Comparison of ENCODE assay signal across 21 cellular contexts in genomic region chr6:151999194-151999593, GRCh38.
DNase-seq lines count a peak whose midpoint lies in the region; ATAC-seq and TF ChIP-seq lines count a peak whose summit lies in the region.
"Had no signal": no experiment of that assay in that cellular context is flagged by ENCODE, and none has a peak within 500 bp of the region (broad histone marks: within the 10 kb centered on the region; RNA-seq: fewer than 3 reads in every experiment).

No MANE protein-coding gene starts in this region.

- H3K36me3 ChIP-seq in breast epithelium, result no peaks in the 10 kb centered on the region
- H3K36me3 ChIP-seq: gastroesophageal sphincter, thoracic aorta had no signal

- TF ChIP-seq CTCF in HFFc6 (IDR thresholded peaks at IDR 0.05) (no peak), breast epithelium (IDR thresholded peaks at IDR 0.05) (no peak), foreskin fibroblast (IDR thresholded peaks at IDR 0.05; ENCODE audit: low read depth, low read length) (no peak)

- H3K9me3 Mint-ChIP-seq in HFFc6, result no peaks in the 10 kb centered on the region
- H3K9me3 Mint-ChIP-seq: activated naive CD4-positive, alpha-beta T cell treated with anti-CD3 and anti-CD28 coated beads, Interleukin-2, amount 50 U/mL, for 72 hours; activated T-cell treated with anti-CD3 and anti-CD28 coated beads, Interleukin-2, amount 50 U/mL, for 72 hours; endodermal cell; mesothelial cell of epicardium; stimulated activated naive B cell treated with anti-CD40 and anti-IgM and Interleukin-4, amounts not matched to agents 10 μg/mL and 1 μg/mL and 100 μg/mL, for 72 hours had no signal

- H3K4me1 Mint-ChIP-seq in HFFc6 (ENCODE audit: low read depth), result peaks cover 24% of the 10 kb centered on the region
- H3K4me1 Mint-ChIP-seq: B cell; endodermal cell; mesothelial cell of epicardium; natural killer cell; stimulated activated naive B cell treated with anti-CD40 and anti-IgM and Interleukin-4, amounts not matched to agents 10 μg/mL and 1 μg/mL and 100 μg/mL, for 72 hours had no signal

- no peak for TF ChIP-seq POLR2A in breast epithelium (IDR thresholded peaks at IDR 0.05)

- peak overlapping the region; percentile 14 to 32 for H3K27ac ChIP-seq in breast epithelium
- H3K27ac ChIP-seq: gastroesophageal sphincter, thoracic aorta had no signal

- peak overlapping the region; percentile 51; the same call in 1 of the 2 replicates for H3K27ac Mint-ChIP-seq in HFFc6
- H3K27ac Mint-ChIP-seq: activated naive CD4-positive, alpha-beta T cell treated with anti-CD3 and anti-CD28 coated beads, Interleukin-2, amount 50 U/mL, for 72 hours; activated T-cell treated with anti-CD3 and anti-CD28 coated beads, Interleukin-2, amount 50 U/mL, for 72 hours; B cell; endodermal cell; mesothelial cell of epicardium; natural killer cell; stimulated activated naive B cell treated with anti-CD40 and anti-IgM and Interleukin-4, amounts not matched to agents 10 μg/mL and 1 μg/mL and 100 μg/mL, for 72 hours had no signal

- ATAC-seq in GM21619 (IDR thresholded peaks at IDR 0.05; ENCODE audit: unreplicated experiment) (no peak), SK-N-SH treated with all-trans-retinoic acid at 6 μM for 48 hours (no peak), GM21528 (IDR thresholded peaks at IDR 0.05; ENCODE audit: low FRiP score, unreplicated experiment) (no peak)
- ATAC-seq: activated naive CD4-positive, alpha-beta T cell treated with anti-CD3 and anti-CD28 coated beads, Interleukin-2, amount 50 U/mL, for 72 hours; activated T-cell treated with anti-CD3 and anti-CD28 coated beads, Interleukin-2, amount 50 U/mL, for 72 hours; gastroesophageal sphincter; natural killer cell; stimulated activated naive B cell treated with anti-CD40 and anti-IgM and Interleukin-4, amounts not matched to agents 10 μg/mL and 1 μg/mL and 100 μg/mL, for 72 hours had no signal

- H3K36me3 Mint-ChIP-seq in HFFc6 (ENCODE audit: low read depth), result no peaks in the 10 kb centered on the region
- H3K36me3 Mint-ChIP-seq: activated naive CD4-positive, alpha-beta T cell treated with anti-CD3 and anti-CD28 coated beads, Interleukin-2, amount 50 U/mL, for 72 hours; mesothelial cell of epicardium; natural killer cell; stimulated activated naive B cell treated with anti-CD40 and anti-IgM and Interleukin-4, amounts not matched to agents 10 μg/mL and 1 μg/mL and 100 μg/mL, for 72 hours had no signal

- peak; percentile 20 for DNase-seq in HFFc6
- DNase-seq in breast epithelium (ENCODE audit: low spot score in 2 of 2), result no peak
- DNase-seq in foreskin fibroblast, result peak; percentile 33 to 65
- no peak for DNase-seq in NCI-H345 treated with DMSO at 0.1 percent for 48 hours (lab: John Stamatoyannopoulos, UW; ENCODE audit: unreplicated experiment)
- DNase-seq: activated CD4-positive, alpha-beta T cell treated with anti-CD3 and anti-CD28 coated beads for 4 hours; activated T-cell treated with anti-CD3 and anti-CD28 coated beads, Interleukin-2, amount 50 U/mL, for 72 hours; endodermal cell; GF-D8; natural killer cell; NCI-H748 treated with DMSO at 0.1 percent for 48 hours; OCI-M1; stimulated activated CD4-positive, alpha-beta T cell treated with anti-CD3 and anti-CD28 coated beads, Interleukin-2, amount 100 ng/mL, for 24 hours; stimulated activated naive B cell treated with anti-CD40 and anti-IgM and Interleukin-4, amounts not matched to agents 10 μg/mL and 1 μg/mL and 100 μg/mL, for 72 hours had no signal

- peak overlapping the region; percentile 37; the same call in 1 of the 2 replicates for H3K4me3 Mint-ChIP-seq in HFFc6
- H3K4me3 Mint-ChIP-seq: activated T-cell treated with anti-CD3 and anti-CD28 coated beads, Interleukin-2, amount 50 U/mL, for 72 hours; B cell; endodermal cell; mesothelial cell of epicardium; natural killer cell; stimulated activated naive B cell treated with anti-CD40 and anti-IgM and Interleukin-4, amounts not matched to agents 10 μg/mL and 1 μg/mL and 100 μg/mL, for 72 hours had no signal

- no peaks in the 10 kb centered on the region for H3K27me3 Mint-ChIP-seq in HFFc6 (ENCODE audit: insufficient read depth)
- H3K27me3 Mint-ChIP-seq: B cell; stimulated activated naive B cell treated with anti-CD40 and anti-IgM and Interleukin-4, amounts not matched to agents 10 μg/mL and 1 μg/mL and 100 μg/mL, for 72 hours had no signal

- H3K27me3 ChIP-seq in breast epithelium, result no peaks in the 10 kb centered on the region
- H3K27me3 ChIP-seq: gastroesophageal sphincter had no signal

- intact Hi-C loops in breast epithelium (cut with DNase I; ENCODE audit: low total_unique reads), result no loop called here

- H3K9me3 ChIP-seq in breast epithelium, result no peaks in the 10 kb centered on the region
- H3K9me3 ChIP-seq: gastroesophageal sphincter, thoracic aorta had no signal

- H3K4me3 ChIP-seq in breast epithelium (no peak overlapping the region), foreskin fibroblast (ENCODE audit: low read depth in 1 of 2, low read length in 2 of 2) (no peak overlapping the region)
- H3K4me3 ChIP-seq: gastroesophageal sphincter, thoracic aorta had no signal

- H3K4me1 ChIP-seq in breast epithelium, result no peaks in the 10 kb centered on the region
- H3K4me1 ChIP-seq: gastroesophageal sphincter had no signal

TF ChIP-seq in SK-N-SH treated with all-trans-retinoic acid at 6 μM for 48 hours, 23 proteins besides CTCF, POLR2A, EP300 and RAD21:
- TF ChIP-seq BACH2 (CRISPR knock-in tag; IDR thresholded peaks at IDR 0.05; ENCODE audit: borderline replicate concordance) (no peak), ZC3H10 (CRISPR knock-in tag; IDR thresholded peaks at IDR 0.05) (no peak)
- TF ChIP-seq, protein P1, sequence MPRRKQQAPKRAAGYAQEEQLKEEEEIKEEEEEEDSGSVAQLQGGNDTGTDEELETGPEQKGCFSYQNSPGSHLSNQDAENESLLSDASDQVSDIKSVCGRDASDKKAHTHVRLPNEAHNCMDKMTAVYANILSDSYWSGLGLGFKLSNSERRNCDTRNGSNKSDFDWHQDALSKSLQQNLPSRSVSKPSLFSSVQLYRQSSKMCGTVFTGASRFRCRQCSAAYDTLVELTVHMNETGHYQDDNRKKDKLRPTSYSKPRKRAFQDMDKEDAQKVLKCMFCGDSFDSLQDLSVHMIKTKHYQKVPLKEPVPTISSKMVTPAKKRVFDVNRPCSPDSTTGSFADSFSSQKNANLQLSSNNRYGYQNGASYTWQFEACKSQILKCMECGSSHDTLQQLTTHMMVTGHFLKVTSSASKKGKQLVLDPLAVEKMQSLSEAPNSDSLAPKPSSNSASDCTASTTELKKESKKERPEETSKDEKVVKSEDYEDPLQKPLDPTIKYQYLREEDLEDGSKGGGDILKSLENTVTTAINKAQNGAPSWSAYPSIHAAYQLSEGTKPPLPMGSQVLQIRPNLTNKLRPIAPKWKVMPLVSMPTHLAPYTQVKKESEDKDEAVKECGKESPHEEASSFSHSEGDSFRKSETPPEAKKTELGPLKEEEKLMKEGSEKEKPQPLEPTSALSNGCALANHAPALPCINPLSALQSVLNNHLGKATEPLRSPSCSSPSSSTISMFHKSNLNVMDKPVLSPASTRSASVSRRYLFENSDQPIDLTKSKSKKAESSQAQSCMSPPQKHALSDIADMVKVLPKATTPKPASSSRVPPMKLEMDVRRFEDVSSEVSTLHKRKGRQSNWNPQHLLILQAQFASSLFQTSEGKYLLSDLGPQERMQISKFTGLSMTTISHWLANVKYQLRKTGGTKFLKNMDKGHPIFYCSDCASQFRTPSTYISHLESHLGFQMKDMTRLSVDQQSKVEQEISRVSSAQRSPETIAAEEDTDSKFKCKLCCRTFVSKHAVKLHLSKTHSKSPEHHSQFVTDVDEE (CRISPR knock-in tag; IDR thresholded peaks at IDR 0.05), result no peak

Comparison
In these comparisons a context has a peak if more than half of its experiments do, and no peak if none do; other contexts are left out.
1. DNase-seq: peak in HFFc6 (single experiment) and foreskin fibroblast (2 of 2); none in breast epithelium (0 of 2) and NCI-H345 treated with DMSO at 0.1 percent for 48 hours (single experiment).